Comparison of ENCODE assay signal across 14 cellular contexts in genomic region chr21:44029460-44030087, GRCh38.
"Had no signal": no experiment of that assay in that cellular context is flagged by ENCODE, and none has a peak within 500 bp of the region (broad histone marks: within the 10 kb centered on the region; RNA-seq: fewer than 3 reads in every experiment).

No MANE protein-coding gene starts in this region.

- H3K4me3 Mint-ChIP-seq: activated CD8-positive, alpha-beta memory T cell treated with anti-CD3 and anti-CD28 coated beads, Interleukin-2, amount 10 ng/mL, durations not matched to agents 7 days and 5 days; activated T-helper 1 cell treated with anti-CD3 and anti-CD28 coated beads, Interleukin-12 subunit alpha, Interleukin-12 subunit beta, Interleukin-2, Interleukin-4 antibody, amounts not matched to agents 30 ng/mL and 10 ng/mL and 1 ng/mL, durations not matched to agents 14 hours and 24 hours and 36 hours; brain; T-helper 1 cell treated with Interleukin-12 subunit alpha and Interleukin-12 subunit beta and Interleukin-4 antibody, amounts not matched to agents 30 μg/mL and 1 μg/mL, for 36 hours had no signal

- H3K27me3 ChIP-seq: hepatocyte, right atrium auricular region, tibial nerve had no signal

- H3K9me3 Mint-ChIP-seq: activated T-helper 1 cell treated with anti-CD3 and anti-CD28 coated beads, Interleukin-12 subunit alpha, Interleukin-12 subunit beta, Interleukin-2, Interleukin-4 antibody, amounts not matched to agents 30 ng/mL and 10 ng/mL and 1 ng/mL, durations not matched to agents 14 hours and 24 hours and 36 hours; brain; T-helper 1 cell treated with Interleukin-12 subunit alpha and Interleukin-12 subunit beta and Interleukin-4 antibody, amounts not matched to agents 30 μg/mL and 1 μg/mL, for 36 hours had no signal

- H3K27ac Mint-ChIP-seq: activated CD8-positive, alpha-beta memory T cell treated with anti-CD3 and anti-CD28 coated beads, Interleukin-2, amount 10 ng/mL, durations not matched to agents 7 days and 5 days; activated T-helper 1 cell treated with anti-CD3 and anti-CD28 coated beads, Interleukin-12 subunit alpha, Interleukin-12 subunit beta, Interleukin-2, Interleukin-4 antibody, amounts not matched to agents 30 ng/mL and 10 ng/mL and 1 ng/mL, durations not matched to agents 14 hours and 24 hours and 36 hours; T-helper 1 cell treated with Interleukin-12 subunit alpha and Interleukin-12 subunit beta and Interleukin-4 antibody, amounts not matched to agents 30 μg/mL and 1 μg/mL, for 36 hours had no signal

- H3K4me3 ChIP-seq: hepatocyte, right atrium auricular region, skin epidermis, tibial nerve had no signal

- ATAC-seq: activated CD8-positive, alpha-beta memory T cell treated with anti-CD3 and anti-CD28 coated beads, Interleukin-2, amount 10 ng/mL, durations not matched to agents 7 days and 5 days; SK-N-SH treated with all-trans-retinoic acid at 6 μM for 48 hours had no signal

- H3K27me3 Mint-ChIP-seq: activated CD8-positive, alpha-beta memory T cell treated with anti-CD3 and anti-CD28 coated beads, Interleukin-2, amount 10 ng/mL, durations not matched to agents 7 days and 5 days; brain had no signal

- DNase-seq: activated CD4-positive, alpha-beta T cell treated with anti-CD3 and anti-CD28 coated beads, Interleukin-2, amount 50 U/mL, for 4 hours; activated CD8-positive, alpha-beta memory T cell treated with anti-CD3 and anti-CD28 coated beads, Interleukin-2, amount 10 ng/mL, durations not matched to agents 7 days and 5 days; activated naive CD4-positive, alpha-beta T cell treated with Interleukin-2 at 50 U/mL for 16 hours; effector memory CD4-positive, alpha-beta T cell; stimulated activated CD4-positive, alpha-beta T cell treated with anti-CD3 and anti-CD28 coated beads, Interleukin-4, amount 100 ng/mL, for 4 hours had no signal

- H3K27ac ChIP-seq: epithelial cell of prostate, hepatocyte, right atrium auricular region, skin epidermis, tibial nerve had no signal

- H3K9me3 ChIP-seq: right atrium auricular region, tibial nerve had no signal
